Comparison of ENCODE assay signal across 7 cellular contexts in the genomic region with DNA sequence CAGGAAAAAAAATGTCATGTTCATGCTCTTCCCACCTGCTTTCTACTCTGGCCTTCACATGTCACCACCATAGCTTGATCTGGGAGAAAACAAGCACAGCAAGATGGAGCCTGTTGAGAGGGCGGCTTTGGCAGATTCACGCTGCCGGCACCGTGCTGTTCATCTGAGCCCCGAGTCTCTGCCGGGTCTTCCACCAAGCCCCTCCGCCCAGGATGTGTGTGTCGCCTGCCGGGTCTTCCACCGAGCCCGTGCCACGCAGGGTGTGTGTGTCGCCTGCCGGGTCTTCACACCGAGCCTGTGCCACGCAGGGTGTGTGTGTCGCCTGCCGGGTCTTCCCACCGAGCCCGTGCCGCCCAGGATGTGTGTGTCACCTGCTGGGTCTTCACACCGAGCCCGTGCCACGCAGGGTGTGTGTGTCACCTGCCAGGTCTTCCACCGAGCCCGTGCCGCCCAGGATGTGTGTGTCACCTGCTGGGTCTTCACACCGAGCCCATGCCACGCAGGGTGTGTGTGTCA.
DNase-seq lines count a peak whose midpoint lies in the region; ATAC-seq, FAIRE-seq and TF ChIP-seq lines count a peak whose summit lies in the region.
"Not testable (repeated sequence)": the region's sequence is repeated elsewhere in the genome, so short reads cannot be mapped to it uniquely, and the experiment has no call there.

No MANE protein-coding gene starts in this region.

- POLR2A ChIA-PET in activated CD4-positive, alpha-beta T cell treated with anti-CD3 and anti-CD28 coated beads for 36 hours (lab: Charles Lee), result not testable (repeated sequence)

- H3K79me2 ChIP-seq in OCI-LY1 (ENCODE audit: insufficient read depth, low read length), result not testable (repeated sequence)

- FAIRE-seq in kidney (lab: Jason Lieb, UNC), result not testable (repeated sequence)

- peak overlapping the region; percentile 17 for H3K27ac ChIP-seq in OCI-LY1 (ENCODE audit: low read depth, low read length, poor library complexity, severe bottlenecking)
- not testable (repeated sequence) for H3K27ac ChIP-seq in kidney (ENCODE audit: low read depth in 2 of 2, low read length in 2 of 2)

- intact Hi-C loops in activated CD4-positive, alpha-beta T cell treated with anti-CD3 and anti-CD28 coated beads for 36 hours (cut with DNase I, micrococcal nuclease), result loop anchor here in 1 of 2 experiments (5.0 kb wide), 2 partner anchors 83 to 113 kb away; no protein-coding TSS in a partner anchor
- intact Hi-C loops in kidney (cut with DNase I); sciatic nerve (cut with DNase I): not testable (repeated sequence)

- H3K9me3 Mint-ChIP-seq in activated CD4-positive, alpha-beta T cell treated with anti-CD3 and anti-CD28 coated beads for 36 hours (ENCODE audit: low read depth); activated T-cell treated with anti-CD3 and anti-CD28 coated beads, Interleukin-2, amount 50 U/mL, for 24 hours; activated naive CD4-positive, alpha-beta T cell treated with anti-CD3 and anti-CD28 coated beads, Interleukin-2, amount 50 U/mL, for 72 hours; chondrocyte (ENCODE audit: low read depth): not testable (repeated sequence)

- H3K4me1 ChIP-seq in OCI-LY1 (ENCODE audit: insufficient read depth, low read length, severe bottlenecking), result peaks cover 16% of the 10 kb centered on the region
- H3K4me1 ChIP-seq in kidney (ENCODE audit: control insufficient read depth in 1 of 2, insufficient read depth in 1 of 2, low read depth in 1 of 2, low read length in 2 of 2), result not testable (repeated sequence)

- not testable (repeated sequence) for ATAC-seq in activated CD4-positive, alpha-beta T cell treated with anti-CD3 and anti-CD28 coated beads for 36 hours; activated naive CD4-positive, alpha-beta T cell treated with anti-CD3 and anti-CD28 coated beads, Interleukin-2, amount 50 U/mL, for 72 hours; sciatic nerve

- H3K9me3 ChIP-seq in OCI-LY1 (ENCODE audit: low read length); kidney (ENCODE audit: control insufficient read depth in 1 of 2, low read length in 2 of 2): not testable (repeated sequence)

- not testable (repeated sequence) for DNase-seq in activated CD4-positive, alpha-beta T cell treated with anti-CD3 and anti-CD28 coated beads for 36 hours; activated T-cell treated with anti-CD3 and anti-CD28 coated beads, Interleukin-2, amount 50 U/mL, for 24 hours; activated naive CD4-positive, alpha-beta T cell treated with anti-CD3 and anti-CD28 coated beads, Interleukin-2, amount 50 U/mL, for 72 hours (ENCODE audit: low spot score in 2 of 2)
- DNase-seq in chondrocyte (ENCODE audit: low spot score) (peak; percentile 38), kidney (peak; percentile 37), sciatic nerve (ENCODE audit: low spot score) (peak; percentile 26)

- H3K4me1 Mint-ChIP-seq in activated CD4-positive, alpha-beta T cell treated with anti-CD3 and anti-CD28 coated beads for 36 hours, result peaks cover 82% of the 10 kb centered on the region
- H3K4me1 Mint-ChIP-seq in activated T-cell treated with anti-CD3 and anti-CD28 coated beads, Interleukin-2, amount 50 U/mL, for 24 hours (ENCODE audit: low read depth), result peaks cover 81% of the 10 kb centered on the region
- H3K4me1 Mint-ChIP-seq in chondrocyte (ENCODE audit: low read depth), result peaks cover 27% of the 10 kb centered on the region

- H4K20me1 ChIP-seq in OCI-LY1 (ENCODE audit: insufficient read depth, low read length), result not testable (repeated sequence)

- peak overlapping the region; percentile 72 for H3K27ac Mint-ChIP-seq in activated CD4-positive, alpha-beta T cell treated with anti-CD3 and anti-CD28 coated beads for 36 hours
- peak overlapping the region; percentile 51 for H3K27ac Mint-ChIP-seq in activated T-cell treated with anti-CD3 and anti-CD28 coated beads, Interleukin-2, amount 50 U/mL, for 24 hours
- H3K27ac Mint-ChIP-seq in activated naive CD4-positive, alpha-beta T cell treated with anti-CD3 and anti-CD28 coated beads, Interleukin-2, amount 50 U/mL, for 72 hours, result peak overlapping the region; percentile 11 to 93
- not testable (repeated sequence) for H3K27ac Mint-ChIP-seq in chondrocyte (ENCODE audit: unreplicated experiment)

- not testable (repeated sequence) for H3K4me3 ChIP-seq in OCI-LY1 (ENCODE audit: low read depth, low read length, poor library complexity, severe bottlenecking); kidney (ENCODE audit: low read length in 2 of 2)

- not testable (repeated sequence) for H3F3A ChIP-seq in OCI-LY1 (ENCODE audit: insufficient read depth, low read length)

- not testable (repeated sequence) for H3K27me3 ChIP-seq in OCI-LY1 (ENCODE audit: insufficient read depth, low read length)

- not testable (repeated sequence) for H3K27me3 Mint-ChIP-seq in activated CD4-positive, alpha-beta T cell treated with anti-CD3 and anti-CD28 coated beads for 36 hours; activated T-cell treated with anti-CD3 and anti-CD28 coated beads, Interleukin-2, amount 50 U/mL, for 24 hours; chondrocyte (ENCODE audit: low read depth)

- peaks cover 47% of the 10 kb centered on the region for H3K36me3 Mint-ChIP-seq in activated CD4-positive, alpha-beta T cell treated with anti-CD3 and anti-CD28 coated beads for 36 hours (ENCODE audit: low read depth)
- H3K36me3 Mint-ChIP-seq in activated T-cell treated with anti-CD3 and anti-CD28 coated beads, Interleukin-2, amount 50 U/mL, for 24 hours (ENCODE audit: low read depth), result peaks cover 56% of the 10 kb centered on the region
- peaks cover 38 to 62% of the 10 kb centered on the region in 2 donors for H3K36me3 Mint-ChIP-seq in activated naive CD4-positive, alpha-beta T cell treated with anti-CD3 and anti-CD28 coated beads, Interleukin-2, amount 50 U/mL, for 72 hours
- H3K36me3 Mint-ChIP-seq in chondrocyte (ENCODE audit: low read depth), result not testable (repeated sequence)

- not testable (repeated sequence) for H3K4me3 Mint-ChIP-seq in activated CD4-positive, alpha-beta T cell treated with anti-CD3 and anti-CD28 coated beads for 36 hours; chondrocyte (ENCODE audit: unreplicated experiment)
- H3K4me3 Mint-ChIP-seq in activated T-cell treated with anti-CD3 and anti-CD28 coated beads, Interleukin-2, amount 50 U/mL, for 24 hours, result peak overlapping the region; percentile 10

- H3K9ac ChIP-seq in OCI-LY1 (ENCODE audit: low read length); kidney (ENCODE audit: low read length in 2 of 2): not testable (repeated sequence)

- peaks cover 82% of the 10 kb centered on the region for H3K36me3 ChIP-seq in OCI-LY1 (ENCODE audit: insufficient read depth, low read length)
- H3K36me3 ChIP-seq in kidney (ENCODE audit: control insufficient read depth in 1 of 2, insufficient read depth in 2 of 2, low read length in 2 of 2), result not testable (repeated sequence)

- H2AFZ ChIP-seq in OCI-LY1 (ENCODE audit: low read length), result not testable (repeated sequence)

- CTCF ChIA-PET in activated CD4-positive, alpha-beta T cell treated with anti-CD3 and anti-CD28 coated beads for 36 hours (lab: Charles Lee), result not testable (repeated sequence)

- not testable (repeated sequence) for H3K9me2 ChIP-seq in OCI-LY1 (ENCODE audit: low read depth, low read length)

- not testable (repeated sequence) for H3K4me2 ChIP-seq in OCI-LY1 (ENCODE audit: low read length)

- TF ChIP-seq CTCF in OCI-LY1 (IDR thresholded peaks at IDR 0.05; ENCODE audit: low read length); chondrocyte (IDR thresholded peaks at IDR 0.05); kidney (IDR thresholded peaks at IDR 0.05; ENCODE audit: borderline replicate concordance, extremely low read depth, insufficient read depth): not testable (repeated sequence)
